Comparison of ENCODE assay signal across 27 cellular contexts in genomic region chr11:93983542-93984204, GRCh38. TPM values are rescaled to one million over a fixed set of nuclear protein-coding genes. Genes with fewer than 3 reads are reported as not detected.
DNase-seq lines count a peak whose midpoint lies in the region; ATAC-seq, FAIRE-seq and TF ChIP-seq lines count a peak whose summit lies in the region.
"Had no signal": no experiment of that assay in that cellular context is flagged by ENCODE, and none has a peak within 500 bp of the region (broad histone marks: within the 10 kb centered on the region; RNA-seq: fewer than 3 reads in every experiment).

No MANE protein-coding gene starts in this region.

- no peak for ATAC-seq in GM23338
- ATAC-seq in HG03139 (IDR thresholded peaks at IDR 0.05; ENCODE audit: unreplicated experiment), result no peak
- ATAC-seq: A549, GM12878, HCT116 had no signal

- H2BK15ac ChIP-seq in mesenchymal stem cell (ENCODE audit: low read depth, poor library complexity, severe bottlenecking), result no peak overlapping the region

- H3K27me3 ChIP-seq in GM23338 (ENCODE audit: insufficient read depth) (no peaks in the 10 kb centered on the region), bronchial epithelial cell (ENCODE audit: control insufficient read depth, insufficient read depth, low read length) (no peaks in the 10 kb centered on the region), mesenchymal stem cell (ENCODE audit: control insufficient read depth in 1 of 2, insufficient read depth in 1 of 2, low read length in 2 of 2) (peaks cover 0 to 7% of the 10 kb centered on the region in 2 experiments), SJCRH30 (no peaks in the 10 kb centered on the region)
- H3K27me3 ChIP-seq: BE2C; BLaER1 treated with 17β-estradiol and CSF1 and Interleukin-3, amounts not matched to agents 10 nM and 100 nM had no signal

- H2BK5ac ChIP-seq in mesenchymal stem cell (ENCODE audit: low read depth, low read length, poor library complexity, severe bottlenecking), result no peak overlapping the region

- H3K4me3 Mint-ChIP-seq in GM23338, result no peak overlapping the region
- H3K4me3 Mint-ChIP-seq: CD14-positive monocyte; CD4-positive, alpha-beta T cell; CD8-positive, alpha-beta memory T cell; H9 had no signal

- H2AFZ ChIP-seq in GM23338 (0 out of 2 replicates have a peak overlapping the region, but pooled peaks have one; percentile 14), mesenchymal stem cell (ENCODE audit: low read depth, low read length) (no peak overlapping the region)
- H2AFZ ChIP-seq: GM23248 had no signal

- H2BK12ac ChIP-seq in mesenchymal stem cell (ENCODE audit: low read length in 2 of 2), result no peak overlapping the region

- no peak overlapping the region for H2BK120ac ChIP-seq in mesenchymal stem cell (ENCODE audit: low read depth, low read length)

- H3K4me3 ChIP-seq in GM23338 (no peak overlapping the region), bronchial epithelial cell (ENCODE audit: low read depth, low read length) (no peak overlapping the region), mesenchymal stem cell (ENCODE audit: insufficient read depth in 1 of 2, low read depth in 1 of 2, low read length in 2 of 2) (no peak overlapping the region), SJCRH30 (no peak overlapping the region)
- H3K4me3 ChIP-seq: A549; BLaER1 treated with 17β-estradiol and CSF1 and Interleukin-3, amounts not matched to agents 10 nM and 100 nM; GM12878; GM23248 had no signal

- WGBS in mesenchymal stem cell, result no CpG with 5 or more reads among the region's 3 CpGs

- no peak overlapping the region for H3K27ac Mint-ChIP-seq in GM23338
- H3K27ac Mint-ChIP-seq: CD14-positive monocyte; CD4-positive, alpha-beta T cell; CD8-positive, alpha-beta memory T cell; H9 had no signal

- H3K9ac ChIP-seq in mesenchymal stem cell (ENCODE audit: low read length), result peak overlapping the region; percentile 40
- H3K9ac ChIP-seq: BLaER1 treated with 17β-estradiol and CSF1 and Interleukin-3, amounts not matched to agents 10 nM and 100 nM; GM23248 had no signal

- no peaks in the 10 kb centered on the region for H3K27me3 Mint-ChIP-seq in GM23338 (ENCODE audit: insufficient read depth, low read depth, poor library complexity)

- H3K18ac ChIP-seq in mesenchymal stem cell (ENCODE audit: low read depth in 1 of 2, low read length in 2 of 2), result no peak overlapping the region

- H3K36me3 Mint-ChIP-seq in GM23338 (ENCODE audit: low read depth), result no peaks in the 10 kb centered on the region
- H3K36me3 Mint-ChIP-seq: CD14-positive monocyte; CD8-positive, alpha-beta memory T cell had no signal

- DNase-seq in GM23338 (ENCODE audit: low spot score), result no peak
- no peak for DNase-seq in bronchial epithelial cell (ENCODE audit: low read depth)
- no peak for DNase-seq in mesenchymal stem cell
- DNase-seq in urothelium cell line (ENCODE audit: low spot score), result no peak
- no peak for DNase-seq in NCI-H510A (lab: John Stamatoyannopoulos, UW)
- DNase-seq in SJCRH30, result no peak
- DNase-seq: 8988T; ACHN; AML-193; BE2C; CD4-positive, alpha-beta T cell; CD8-positive, alpha-beta memory T cell; DMS 273 treated with DMSO at 0.1 percent for 48 hours; DMS79; EL; GDM1; H9 had no signal

- H3K4me1 ChIP-seq in GM23338 (ENCODE audit: insufficient read depth), result no peaks in the 10 kb centered on the region
- no peaks in the 10 kb centered on the region for H3K4me1 ChIP-seq in mesenchymal stem cell (ENCODE audit: control insufficient read depth, insufficient read depth, low read depth, low read length)
- H3K4me1 ChIP-seq in SJCRH30, result no peaks in the 10 kb centered on the region
- H3K4me1 ChIP-seq: BLaER1 treated with 17β-estradiol and CSF1 and Interleukin-3, amounts not matched to agents 10 nM and 100 nM had no signal

- no peak overlapping the region for H4K8ac ChIP-seq in mesenchymal stem cell (ENCODE audit: low read length)

- TF ChIP-seq CTCF in GM23338 (conservative IDR thresholded peaks at IDR 0.05; ENCODE audit: low read depth in 2 of 2) (no peak), bronchial epithelial cell (IDR thresholded peaks at IDR 0.05; ENCODE audit: insufficient read depth, low read length, severe bottlenecking) (no peak)

- H3K14ac ChIP-seq in mesenchymal stem cell (ENCODE audit: low read length in 2 of 2), result no peak overlapping the region

- no peaks in the 10 kb centered on the region for H3K9me3 Mint-ChIP-seq in GM23338
- H3K9me3 Mint-ChIP-seq: CD4-positive, alpha-beta T cell; CD8-positive, alpha-beta memory T cell had no signal

- no peaks in the 10 kb centered on the region for H3K79me2 ChIP-seq in GM23338 (replicated peaks; ENCODE audit: insufficient read depth)

- no peaks in the 10 kb centered on the region for H3K36me3 ChIP-seq in GM23338 (ENCODE audit: insufficient read depth)
- no peaks in the 10 kb centered on the region for H3K36me3 ChIP-seq in bronchial epithelial cell (ENCODE audit: control insufficient read depth, insufficient read depth, low read length)
- H3K36me3 ChIP-seq in mesenchymal stem cell (ENCODE audit: control insufficient read depth in 1 of 2, insufficient read depth in 2 of 2, low read depth in 1 of 2, low read length in 2 of 2), result no peaks in the 10 kb centered on the region
- no peaks in the 10 kb centered on the region for H3K36me3 ChIP-seq in SJCRH30
- H3K36me3 ChIP-seq: BE2C; BLaER1 treated with 17β-estradiol and CSF1 and Interleukin-3, amounts not matched to agents 10 nM and 100 nM had no signal

- H3K4me2 ChIP-seq in GM23338 (no peak overlapping the region), mesenchymal stem cell (ENCODE audit: low read length, poor library complexity, severe bottlenecking) (no peak overlapping the region)
- H3K4me2 ChIP-seq: A549; BLaER1 treated with 17β-estradiol and CSF1 and Interleukin-3, amounts not matched to agents 10 nM and 100 nM had no signal

- peaks cover 2% of the 10 kb centered on the region; the same call in 2 of the 3 replicates for H3K4me1 Mint-ChIP-seq in GM23338
- H3K4me1 Mint-ChIP-seq: CD14-positive monocyte; CD8-positive, alpha-beta memory T cell had no signal

- H3K9me3 ChIP-seq in mesenchymal stem cell (ENCODE audit: control insufficient read depth, low read length) (peaks cover 7% of the 10 kb centered on the region), SJCRH30 (replicated peaks) (no peaks in the 10 kb centered on the region)
- H3K9me3 ChIP-seq: A549, BE2C had no signal

- no peak overlapping the region for H3K4ac ChIP-seq in mesenchymal stem cell (ENCODE audit: low read depth in 1 of 2, low read length in 2 of 2)

- no peak overlapping the region for H3K23ac ChIP-seq in mesenchymal stem cell (ENCODE audit: low read length in 2 of 2)

- no peaks in the 10 kb centered on the region for H3K79me1 ChIP-seq in mesenchymal stem cell (replicated peaks; ENCODE audit: low read length, poor library complexity, severe bottlenecking)

- H3F3A ChIP-seq in GM23338 (replicated peaks; ENCODE audit: low read depth), result no peaks in the 10 kb centered on the region

- no peak overlapping the region for H4K91ac ChIP-seq in mesenchymal stem cell (ENCODE audit: low read length)

- FAIRE-seq in bronchial epithelial cell (lab: Jason Lieb, UNC), result peak; percentile 50
- FAIRE-seq in urothelium cell line (lab: Jason Lieb, UNC), result no peak
- FAIRE-seq: A549, D721Med, GM12878, GM18507 had no signal

- no peaks in the 10 kb centered on the region for H3K9me2 ChIP-seq in GM23338 (ENCODE audit: insufficient read depth)

- H4K20me1 ChIP-seq in GM23338 (replicated peaks; ENCODE audit: insufficient read depth), result no peaks in the 10 kb centered on the region; the same call in 1 of the 2 replicates
- H4K20me1 ChIP-seq: BLaER1 treated with 17β-estradiol and CSF1 and Interleukin-3, amounts not matched to agents 10 nM and 100 nM had no signal

- H2AK5ac ChIP-seq in mesenchymal stem cell (ENCODE audit: low read length, severe bottlenecking), result no peak overlapping the region

- H3K27ac ChIP-seq in GM23338 (ENCODE audit: low read depth), result no peak overlapping the region
- no peak overlapping the region for H3K27ac ChIP-seq in mesenchymal stem cell (ENCODE audit: low read length, poor library complexity, severe bottlenecking)
- no peak overlapping the region for H3K27ac ChIP-seq in SJCRH30
- H3K27ac ChIP-seq: A549; BLaER1 treated with 17β-estradiol and CSF1 and Interleukin-3, amounts not matched to agents 10 nM and 100 nM; GM23248 had no signal

TF ChIP-seq in GM23338, 12 proteins besides CTCF, POLR2A, EP300 and RAD21:
- TF ChIP-seq JUNB (IDR thresholded peaks at IDR 0.05; ENCODE audit: unreplicated experiment), result no peak

RNA-seq across cellular contexts. Expression of gene HEPHL1, which starts 37.5 kb away (rescaled TPM):
- 0.04 and 0.07 TPM in 2 replicates for total RNA-seq in GM23338 (2014; rRNA removed; shearing (Covaris generic))
- 0.17 and 0.21 TPM in 2 replicates for polyA plus RNA-seq in GM23338 (2016; fragmentation: Nextera tagmentation; extraction: Ambion mirVana)
- 0.26 and 0.51 TPM in 2 replicates for total RNA-seq in bronchial epithelial cell
- not detected for polyA plus RNA-seq in mesenchymal stem cell (2013, experiment 1 of 2)
- polyA plus RNA-seq in mesenchymal stem cell (2013, experiment 2 of 2), result not detected
- not detected in 2 replicates for total RNA-seq in SJCRH30 (2014; rRNA removed; shearing (Covaris generic))
- total RNA-seq: CD4-positive, alpha-beta T cell; CD8-positive, alpha-beta memory T cell; GM12878; GM23248; H4; H9 had no signal
- polyA plus RNA-seq: A549; CD14-positive monocyte; CD8-positive, alpha-beta memory T cell; GM23248 had no signal
